ENCODE assay signal across 8 cellular contexts in the genomic region with DNA sequence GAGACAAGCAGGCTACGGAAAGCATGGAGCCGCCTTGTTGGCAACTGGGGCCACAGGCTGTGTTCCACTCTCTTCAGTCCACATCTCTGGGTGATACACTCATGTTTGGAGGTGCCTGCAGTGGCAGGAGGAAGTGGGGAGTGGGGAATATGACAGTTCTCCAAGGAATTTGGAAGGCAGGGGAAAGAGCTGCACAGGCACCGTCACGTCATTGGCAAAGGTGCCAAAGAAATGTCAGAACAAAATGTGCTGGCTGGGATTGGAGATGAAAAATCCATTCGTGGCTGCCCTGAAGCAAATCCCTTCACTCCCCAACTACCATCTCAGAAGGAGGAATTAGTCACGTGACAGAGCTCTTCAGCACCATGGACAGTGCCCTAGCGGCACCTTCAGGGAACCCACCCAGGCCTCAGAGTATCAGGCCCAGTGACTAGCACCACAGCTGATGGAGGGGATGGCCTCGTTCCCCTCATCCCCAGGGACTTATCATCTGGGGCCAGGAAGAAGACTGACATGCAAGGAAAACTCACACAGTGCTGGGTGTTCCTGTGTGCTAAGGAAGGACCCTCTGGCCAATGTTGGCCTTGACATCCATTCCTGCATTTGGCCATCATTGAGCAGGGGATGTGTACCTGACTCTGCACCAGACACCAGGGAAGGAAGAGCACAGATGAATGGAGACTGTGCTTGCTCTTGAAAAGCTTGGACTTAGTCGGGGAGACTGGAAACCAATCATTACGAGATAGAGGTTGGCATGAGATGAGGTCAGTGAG. TPM values are rescaled to one million over a fixed set of nuclear protein-coding genes. Genes with fewer than 3 reads are reported as not detected.
DNase-seq lines count a peak whose midpoint lies in the region; ATAC-seq and TF ChIP-seq lines count a peak whose summit lies in the region.

No MANE protein-coding gene starts in this region.

- DNase-seq in Right ventricle myocardium inferior (ENCODE audit: missing footprints), result no peak
- no peak for DNase-seq in cardiac septum (ENCODE audit: low spot score)
- DNase-seq in WERI-Rb-1, result peak; percentile 57
- DNase-seq in fibroblast of pulmonary artery (ENCODE audit: low read depth), result peak; percentile 81
- peak; percentile 77 for DNase-seq in retina
- DNase-seq in DMS153 (lab: John Stamatoyannopoulos, UW), result no peak

- TF ChIP-seq CTCF in WERI-Rb-1 (IDR thresholded peaks at IDR 0.05; ENCODE audit: low read depth, low read length) (peak; percentile 44), fibroblast of pulmonary artery (IDR thresholded peaks at IDR 0.05; ENCODE audit: low read length, missing control alignments) (no peak)

- H3K27me3 ChIP-seq in WERI-Rb-1 (ENCODE audit: insufficient read depth, low read depth, severe bottlenecking), result no peaks in the 10 kb centered on the region

- no peaks in the 10 kb centered on the region for H3K36me3 ChIP-seq in WERI-Rb-1

- peak; percentile 58 for ATAC-seq in Right ventricle myocardium inferior
- ATAC-seq in HG02884 (IDR thresholded peaks at IDR 0.05; ENCODE audit: unreplicated experiment), result no peak
- ATAC-seq in GM18909 (IDR thresholded peaks at IDR 0.05; ENCODE audit: poor library complexity, unreplicated experiment), result no peak

- H3K27ac ChIP-seq in WERI-Rb-1, result no peak overlapping the region

- no peaks in the 10 kb centered on the region for H3K9me3 ChIP-seq in WERI-Rb-1 (ENCODE audit: severe bottlenecking)

- intact Hi-C loops in Right ventricle myocardium inferior (cut with DNase I), result no loop called here
- intact Hi-C loops in cardiac septum (cut with DNase I), result no loop called here

- H3K4me3 ChIP-seq in WERI-Rb-1 (ENCODE audit: low read depth, low read length), result no peak overlapping the region
- no peak overlapping the region for H3K4me3 ChIP-seq in fibroblast of pulmonary artery (replicated peaks; ENCODE audit: low read depth, low read length)

RNA-seq across cellular contexts. Expression of a gene that starts 48.5 kb away (rescaled TPM):
- total RNA-seq in Right ventricle myocardium inferior, result 16.0 TPM
- 20.7 TPM for total RNA-seq in cardiac septum

Comparison
In these comparisons a context has a peak if more than half of its experiments do, and no peak if none do; other contexts are left out.
1. DNase-seq: peak in WERI-Rb-1 (single experiment), fibroblast of pulmonary artery (single experiment) and retina (single experiment); none in Right ventricle myocardium inferior (single experiment), cardiac septum (single experiment) and DMS153 (single experiment).